In genomic region chr1:46002751-46003150, GRCh38 we compare ENCODE assay signal across 18 cellular contexts.
A peak's percentile ranks its signal among the peaks of the same experiment; 100 is the strongest.
DNase-seq lines count a peak whose midpoint lies in the region; ATAC-seq and TF ChIP-seq lines count a peak whose summit lies in the region.
"Had no signal": no experiment of that assay in that cellular context is flagged by ENCODE, and none has a peak within 500 bp of the region (broad histone marks: within the 10 kb centered on the region; RNA-seq: fewer than 3 reads in every experiment).

No MANE protein-coding gene starts in this region.

- H3K27ac ChIP-seq in right atrium auricular region (no peak overlapping the region), esophagus muscularis mucosa (replicated peaks in 1 of 4) (no peak overlapping the region), mesenchymal stem cell (ENCODE audit: low read length, poor library complexity, severe bottlenecking) (no peak overlapping the region), testis (no peak overlapping the region)
- H3K27ac ChIP-seq: BLaER1 treated with 17β-estradiol and CSF1 and Interleukin-3, amounts not matched to agents 10 nM and 100 nM had no signal

- H3K14ac ChIP-seq in mesenchymal stem cell (ENCODE audit: low read length in 2 of 2) = no peak overlapping the region

- DNase-seq in right atrium auricular region (ENCODE audit: low spot score) (peak; percentile 4), Right ventricle myocardium inferior (ENCODE audit: missing footprints) (no peak), esophagus muscularis mucosa (ENCODE audit: extremely low spot score) (peak; percentile 85), mesenchymal stem cell (no peak), testis (no peak), AG08395 (ENCODE audit: low spot score) (no peak)
- DNase-seq: 8988T; CD4-positive, CD25-positive, alpha-beta regulatory T cell; CD8-positive, alpha-beta memory T cell; COR-L47; DMS 273 treated with DMSO at 0.1 percent for 48 hours; DMS53; DND-41; EL had no signal

- H3K4me2 ChIP-seq in mesenchymal stem cell (ENCODE audit: low read length, poor library complexity, severe bottlenecking) = no peak overlapping the region
- H3K4me2 ChIP-seq: BLaER1 treated with 17β-estradiol and CSF1 and Interleukin-3, amounts not matched to agents 10 nM and 100 nM had no signal

- no peaks in the 10 kb centered on the region for H3K79me1 ChIP-seq in mesenchymal stem cell (replicated peaks; ENCODE audit: low read length, poor library complexity, severe bottlenecking)

- H3K27me3 ChIP-seq in right atrium auricular region (no peaks in the 10 kb centered on the region), esophagus muscularis mucosa (no peaks in the 10 kb centered on the region), mesenchymal stem cell (ENCODE audit: control insufficient read depth in 1 of 2, insufficient read depth in 1 of 2, low read length in 2 of 2) (no peaks in the 10 kb centered on the region), testis (no peaks in the 10 kb centered on the region)
- H3K27me3 ChIP-seq: BLaER1 treated with 17β-estradiol and CSF1 and Interleukin-3, amounts not matched to agents 10 nM and 100 nM had no signal

- no peak for ATAC-seq in Right ventricle myocardium inferior
- ATAC-seq in HG02571 (IDR thresholded peaks at IDR 0.05; ENCODE audit: unreplicated experiment) = no peak
- ATAC-seq: GM12878 had no signal

- TF ChIP-seq EP300 in esophagus muscularis mucosa (IDR thresholded peaks at IDR 0.05) = no peak

- TF ChIP-seq CTCF in right atrium auricular region (IDR thresholded peaks at IDR 0.05) (no peak), esophagus muscularis mucosa (IDR thresholded peaks at IDR 0.05) (no peak), testis (IDR thresholded peaks at IDR 0.05) (no peak)

- no peak overlapping the region for H4K91ac ChIP-seq in mesenchymal stem cell (ENCODE audit: low read length)

- no peak for TF ChIP-seq POLR2A in esophagus muscularis mucosa (IDR thresholded peaks at IDR 0.05; ENCODE audit: low read depth)
- TF ChIP-seq POLR2A in testis (IDR thresholded peaks at IDR 0.05) = no peak

- peak overlapping the region; percentile 14 for H4K8ac ChIP-seq in mesenchymal stem cell (ENCODE audit: low read length)

- H3K9ac ChIP-seq in mesenchymal stem cell (ENCODE audit: low read length) = no peak overlapping the region
- H3K9ac ChIP-seq: BLaER1 treated with 17β-estradiol and CSF1 and Interleukin-3, amounts not matched to agents 10 nM and 100 nM had no signal

- H2BK15ac ChIP-seq in mesenchymal stem cell (ENCODE audit: low read depth, poor library complexity, severe bottlenecking) = no peak overlapping the region

- H3K4me3 ChIP-seq in right atrium auricular region (no peak overlapping the region), esophagus muscularis mucosa (no peak overlapping the region), mesenchymal stem cell (ENCODE audit: insufficient read depth in 1 of 2, low read depth in 1 of 2, low read length in 2 of 2) (no peak overlapping the region), testis (no peak overlapping the region)
- H3K4me3 ChIP-seq: BLaER1 treated with 17β-estradiol and CSF1 and Interleukin-3, amounts not matched to agents 10 nM and 100 nM; GM12878; HAP-1 had no signal

- no peak overlapping the region for H3K18ac ChIP-seq in mesenchymal stem cell (ENCODE audit: low read depth in 1 of 2, low read length in 2 of 2)

- no peak overlapping the region for H2AK5ac ChIP-seq in mesenchymal stem cell (ENCODE audit: low read length, severe bottlenecking)

- H2BK5ac ChIP-seq in mesenchymal stem cell (ENCODE audit: low read depth, low read length, poor library complexity, severe bottlenecking) = no peak overlapping the region

- intact Hi-C loops in Right ventricle myocardium inferior (cut with DNase I) = no loop called here
- intact Hi-C loops in esophagus muscularis mucosa (cut with DNase I) = no loop called here
- intact Hi-C loops in testis (cut with DNase I; ENCODE audit: low total_unique reads) = no loop called here

- H2AFZ ChIP-seq in mesenchymal stem cell (ENCODE audit: low read depth, low read length) = no peak overlapping the region

- H3K36me3 ChIP-seq in right atrium auricular region = peaks cover 49% of the 10 kb centered on the region
- H3K36me3 ChIP-seq in esophagus muscularis mucosa = peaks cover 0 to 54% (median 30%) of the 10 kb centered on the region in 4 donors
- peaks cover 17 to 49% of the 10 kb centered on the region in 2 experiments for H3K36me3 ChIP-seq in mesenchymal stem cell (ENCODE audit: control insufficient read depth in 1 of 2, insufficient read depth in 2 of 2, low read depth in 1 of 2, low read length in 2 of 2)
- H3K36me3 ChIP-seq in testis (ENCODE audit: low read depth, missing control alignments) = no peaks in the 10 kb centered on the region

- no peak overlapping the region for H2BK12ac ChIP-seq in mesenchymal stem cell (ENCODE audit: low read length in 2 of 2)

- no peak overlapping the region for H2BK120ac ChIP-seq in mesenchymal stem cell (ENCODE audit: low read depth, low read length)

- WGBS in esophagus muscularis mucosa = 90% methylated on average over 3 of the region's 3 CpGs
- 100% methylated on average over 2 of the region's 3 CpGs for WGBS in mesenchymal stem cell
- 94 to 96% methylated on average over 3 of the region's 3 CpGs for WGBS in testis, 2 donors

- H3K4me1 ChIP-seq in right atrium auricular region = peaks cover 0 to 24% of the 10 kb centered on the region in 2 donors
- peaks cover 4 to 9% (median 8%) of the 10 kb centered on the region in 4 donors for H3K4me1 ChIP-seq in esophagus muscularis mucosa
- H3K4me1 ChIP-seq in mesenchymal stem cell (ENCODE audit: control insufficient read depth, insufficient read depth, low read depth, low read length) = no peaks in the 10 kb centered on the region
- no peaks in the 10 kb centered on the region for H3K4me1 ChIP-seq in testis
- H3K4me1 ChIP-seq: HAP-1 had no signal

- no peak overlapping the region for H3K23ac ChIP-seq in mesenchymal stem cell (ENCODE audit: low read length in 2 of 2)

- no peak overlapping the region for H3K4ac ChIP-seq in mesenchymal stem cell (ENCODE audit: low read depth in 1 of 2, low read length in 2 of 2)

- no peaks in the 10 kb centered on the region for H3K9me3 ChIP-seq in right atrium auricular region
- H3K9me3 ChIP-seq in esophagus muscularis mucosa = no peaks in the 10 kb centered on the region
- H3K9me3 ChIP-seq in mesenchymal stem cell (ENCODE audit: control insufficient read depth, low read length) = no peaks in the 10 kb centered on the region
- no peaks in the 10 kb centered on the region for H3K9me3 ChIP-seq in testis
- H3K9me3 ChIP-seq: BLaER1 treated with 17β-estradiol and CSF1 and Interleukin-3, amounts not matched to agents 10 nM and 100 nM; HAP-1 had no signal

Comparison
In these comparisons a context has a peak if more than half of its experiments do, and no peak if none do; other contexts are left out.
1. DNase-seq: peak in right atrium auricular region (single experiment) and esophagus muscularis mucosa (single experiment); none in Right ventricle myocardium inferior (single experiment), mesenchymal stem cell (single experiment), testis (single experiment) and AG08395 (single experiment).